Comparison of ENCODE assay signal across 8 cellular contexts in the genomic region with DNA sequence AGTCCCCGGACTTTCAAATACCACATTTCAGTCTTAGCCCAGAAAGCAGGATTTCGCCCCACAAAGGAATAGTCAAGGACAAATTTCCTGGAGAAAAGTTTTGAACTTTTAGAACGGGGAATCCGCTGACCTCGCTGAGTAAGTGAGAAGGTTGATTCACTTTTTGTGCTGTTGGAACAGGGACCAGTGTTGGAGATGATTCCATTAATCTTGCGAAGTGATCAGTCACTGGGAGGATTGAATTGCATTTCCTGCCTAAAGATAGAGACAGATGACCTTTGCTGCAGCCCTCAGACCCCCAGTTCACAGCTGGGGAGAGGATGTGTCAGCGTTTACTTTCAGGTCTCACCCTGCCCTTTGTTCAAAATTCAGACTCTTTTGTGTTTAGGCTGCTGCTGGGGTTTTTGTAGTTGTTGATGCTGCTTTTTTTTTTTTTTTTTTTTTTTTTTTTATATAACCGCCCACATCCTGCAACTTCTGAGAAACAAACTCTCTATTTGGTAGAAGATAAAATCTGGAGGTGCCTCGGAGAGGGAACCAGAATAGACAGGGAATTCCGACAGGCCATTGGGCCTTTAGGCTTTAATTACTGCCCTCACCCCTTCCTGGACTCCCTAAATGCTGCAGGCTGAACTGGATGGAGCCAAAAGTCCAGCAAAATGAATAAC. TPM values are rescaled to one million over a fixed set of nuclear protein-coding genes. Genes with fewer than 3 reads are reported as not detected.
DNase-seq lines count a peak whose midpoint lies in the region; ATAC-seq, FAIRE-seq and TF ChIP-seq lines count a peak whose summit lies in the region.

No MANE protein-coding gene starts in this region.

- H3K36me3 Mint-ChIP-seq in stimulated activated memory B cell treated with anti-CD40 and anti-IgM and Interleukin-4, amounts not matched to agents 10 μg/mL and 1 μg/mL and 100 μg/mL, for 72 hours: no peaks in the 10 kb centered on the region

- peak overlapping the region; percentile 30 for H3K9ac ChIP-seq in ES-I3 (ENCODE audit: low read depth, low read length)
- peak overlapping the region; percentile 42 to 57; a peak in 3 of 4 replicates for H3K9ac ChIP-seq in K562 (ENCODE audit: insufficient read depth in 1 of 2, low read depth in 2 of 2, low read length in 2 of 2)
- H3K9ac ChIP-seq in PC-3 (ENCODE audit: low read length): no peak overlapping the region

- peak overlapping the region; percentile 78 for H2AFZ ChIP-seq in K562 (ENCODE audit: low read depth, low read length)
- no peak overlapping the region for H2AFZ ChIP-seq in PC-3 (ENCODE audit: low read length)

- in situ Hi-C loops in K562 (cut with MboI): no loop called here

- H3K4me3 ChIP-seq in K562: no peak overlapping the region
- peak overlapping the region in 1 of 3 donors; percentile 42 for H3K4me3 ChIP-seq in right lobe of liver
- H3K4me3 ChIP-seq in PC-3 (ENCODE audit: low read length): no peak overlapping the region

- H3K79me2 ChIP-seq in K562 (ENCODE audit: control insufficient read depth, insufficient read depth, low read length): no peaks in the 10 kb centered on the region
- no peaks in the 10 kb centered on the region for H3K79me2 ChIP-seq in PC-3 (ENCODE audit: low read length)

- TF ChIP-seq POLR2A in K562 (conservative IDR thresholded peaks at IDR 0.05) (no peak), right lobe of liver (IDR thresholded peaks at IDR 0.05) (no peak)

- H3K27me3 ChIP-seq in K562 (ENCODE audit: control insufficient read depth in 2 of 2, insufficient read depth in 2 of 2, low read length in 2 of 2) (no peaks in the 10 kb centered on the region), right lobe of liver (no peaks in the 10 kb centered on the region), PC-3 (ENCODE audit: low read length) (no peaks in the 10 kb centered on the region)

- H3F3A ChIP-seq in PC-3 (ENCODE audit: low read length, unreplicated experiment): no peaks in the 10 kb centered on the region

- H3K27me3 Mint-ChIP-seq in stimulated activated memory B cell treated with anti-CD40 and anti-IgM and Interleukin-4, amounts not matched to agents 10 μg/mL and 1 μg/mL and 100 μg/mL, for 72 hours: no peaks in the 10 kb centered on the region

- peaks cover 31% of the 10 kb centered on the region for H3K4me1 Mint-ChIP-seq in stimulated activated memory B cell treated with anti-CD40 and anti-IgM and Interleukin-4, amounts not matched to agents 10 μg/mL and 1 μg/mL and 100 μg/mL, for 72 hours

- H3K9me1 ChIP-seq in K562 (ENCODE audit: control insufficient read depth, insufficient read depth, low read length): no peaks in the 10 kb centered on the region

- H3K4me2 ChIP-seq in K562 (ENCODE audit: insufficient read depth, low read length): peak overlapping the region; percentile 66
- H3K4me2 ChIP-seq in PC-3 (ENCODE audit: low read length): no peak overlapping the region

- TF ChIP-seq CTCF in K562 (IDR thresholded peaks at IDR 0.05 in 2 of 3, conservative IDR thresholded peaks at IDR 0.05 in 1 of 3; ENCODE audit: insufficient read depth in 2 of 3, low read depth in 1 of 3, low read length in 3 of 3) (no peak), right lobe of liver (IDR thresholded peaks at IDR 0.05) (no peak), PC-3 (conservative IDR thresholded peaks at IDR 0.05; ENCODE audit: low read depth, low read length) (no peak)

- H3K9me3 ChIP-seq in ES-I3 (ENCODE audit: control insufficient read depth, insufficient read depth, low read length): no peaks in the 10 kb centered on the region
- H3K9me3 ChIP-seq in K562 (replicated peaks; ENCODE audit: control insufficient read depth, insufficient read depth, low read depth, low read length): no peaks in the 10 kb centered on the region
- no peaks in the 10 kb centered on the region for H3K9me3 ChIP-seq in right lobe of liver
- no peaks in the 10 kb centered on the region for H3K9me3 ChIP-seq in PC-3 (ENCODE audit: low read length)

- ATAC-seq in HG02763 (IDR thresholded peaks at IDR 0.05; ENCODE audit: unreplicated experiment) (peak; percentile 39), K562 (peak; percentile 49), right lobe of liver (peak; percentile 35 to 48 (median 45)), PC-3 (no peak)
- ATAC-seq in stimulated activated memory B cell treated with anti-CD40 and anti-IgM and Interleukin-4, amounts not matched to agents 10 μg/mL and 1 μg/mL and 100 μg/mL, for 72 hours: peak; percentile 92

- H3K36me3 ChIP-seq in ES-I3 (ENCODE audit: insufficient read depth, low read length) (no peaks in the 10 kb centered on the region; the same call in none of the 2 replicates), K562 (ENCODE audit: control insufficient read depth, insufficient read depth, low read length) (no peaks in the 10 kb centered on the region), right lobe of liver (no peaks in the 10 kb centered on the region), PC-3 (ENCODE audit: low read depth, low read length) (no peaks in the 10 kb centered on the region)

- CTCF ChIA-PET in K562 (lab: Yijun Ruan, JAX; ENCODE audit: low intra/inter-chr PET ratio): interaction anchor here (0.6 kb wide), 1 partner anchor 67 kb away, joined by 6 read pairs; no protein-coding TSS in a partner anchor
- CTCF ChIA-PET in PC-3 (lab: Charles Lee): no interaction called here

- H4K20me1 ChIP-seq in K562 (replicated peaks; ENCODE audit: control insufficient read depth, insufficient read depth, low read length) (no peaks in the 10 kb centered on the region), PC-3 (ENCODE audit: low read length) (no peaks in the 10 kb centered on the region)

- DNase-seq in T-helper 2 cell (peak in 4 of 5 experiments; percentile 32 to 91 (median 62)), K562 (ENCODE audit: extremely low read depth in 1 of 4, low spot score in 3 of 4) (peak in 1 of 4 experiments; percentile 47), right lobe of liver (no peak), PC-3 (no peak), NOMO-1 (lab: John Stamatoyannopoulos, UW; ENCODE audit: unreplicated experiment in 2 of 2) (no peak)

- TF ChIP-seq RAD21 in K562 (CRISPR knock-in tag; conservative IDR thresholded peaks at IDR 0.05 in 1 of 2, IDR thresholded peaks at IDR 0.05 in 1 of 2): no peak

- H3K9me3 Mint-ChIP-seq in stimulated activated memory B cell treated with anti-CD40 and anti-IgM and Interleukin-4, amounts not matched to agents 10 μg/mL and 1 μg/mL and 100 μg/mL, for 72 hours: no peaks in the 10 kb centered on the region

- H3K4me1 ChIP-seq in ES-I3 (ENCODE audit: insufficient read depth, low read length): peaks cover 6% of the 10 kb centered on the region; the same call in 1 of the 2 replicates
- peaks cover 3 to 11% of the 10 kb centered on the region in 2 experiments; a peak in 4 of 5 replicates for H3K4me1 ChIP-seq in K562 (replicated peaks in 1 of 2; ENCODE audit: control insufficient read depth in 2 of 2, insufficient read depth in 2 of 2, low read length in 2 of 2)
- H3K4me1 ChIP-seq in right lobe of liver: no peaks in the 10 kb centered on the region
- H3K4me1 ChIP-seq in PC-3 (ENCODE audit: insufficient read depth, low read length): no peaks in the 10 kb centered on the region

- peak overlapping the region; percentile 96 for H3K27ac Mint-ChIP-seq in stimulated activated memory B cell treated with anti-CD40 and anti-IgM and Interleukin-4, amounts not matched to agents 10 μg/mL and 1 μg/mL and 100 μg/mL, for 72 hours

- POLR2A ChIA-PET in K562 (lab: Yijun Ruan, JAX): no interaction called here
- POLR2A ChIA-PET in PC-3 (lab: Charles Lee; ENCODE audit: unreplicated experiment): no interaction called here

- no peak for TF ChIP-seq EP300 in K562 (IDR thresholded peaks at IDR 0.05; ENCODE audit: low read length)

- H3K4me3 Mint-ChIP-seq in stimulated activated memory B cell treated with anti-CD40 and anti-IgM and Interleukin-4, amounts not matched to agents 10 μg/mL and 1 μg/mL and 100 μg/mL, for 72 hours: peak overlapping the region; percentile 71

- H3K27ac ChIP-seq in K562 (ENCODE audit: extremely low read depth, low read depth, low read length) (peak overlapping the region; percentile 65), right lobe of liver (peak overlapping the region in 2 of 3 donors; percentile 37 to 58), PC-3 (ENCODE audit: low read length) (no peak overlapping the region)

- 11% methylated on average over 9 of the region's 10 CpGs for WGBS in K562 (ENCODE audit: insufficient coverage, low coverage, missing lambda C conversion rate)
- WGBS in right lobe of liver (ENCODE audit: insufficient coverage, low coverage, low lambda C conversion rate, missing lambda C conversion rate): 26% methylated on average over 10 of the region's 10 CpGs

- intact Hi-C loops in K562 (cut with micrococcal nuclease) (no loop called here), right lobe of liver (cut with DNase I) (no loop called here), PC-3 (cut with micrococcal nuclease) (no loop called here)

- no peak for FAIRE-seq in K562 (lab: Jason Lieb, UNC)

- BruUV-seq in K562 (replicated peaks; lab: Mats Ljungman, UMichigan): no TSS peak
- no TSS peak for BruUV-seq in PC-3 (replicated peaks; lab: Mats Ljungman, UMichigan)

- no peaks in the 10 kb centered on the region for H3K9me2 ChIP-seq in PC-3 (replicated peaks; ENCODE audit: low read length)

RNA-seq across cellular contexts. Expression of a gene that starts 9.8 kb away (rescaled TPM):
- total RNA-seq in K562 (2011; cell fraction: chromatin; rRNA removed; ENCODE audit: low replicate concordance): 59.2 and 97.9 TPM in 2 replicates
- 48.7 and 51.7 TPM in 2 replicates for total RNA-seq in K562 (2011; cell fraction: nucleolus; rRNA removed)
- total RNA-seq in K562 (2011; cell fraction: nucleoplasm; rRNA removed): 38.8 and 40.4 TPM in 2 replicates
- total RNA-seq in K562 (2014; rRNA removed): 29.3 and 37.4 TPM in 2 replicates
- 19.9 and 20.7 TPM in 2 replicates for total RNA-seq in K562 (2014; rRNA removed; fragmentation: Illumina TruSeq; extraction: Trizol)
- 22.5 and 23.0 TPM in 2 replicates for total RNA-seq in K562 (2015; rRNA removed; fragmentation: Illumina TruSeq; extraction: Trizol)
- 46.8 and 50.5 TPM in 2 replicates for total RNA-seq in K562 (2021)
- polyA plus RNA-seq in K562 (2011; rRNA removed): 17.8 and 29.3 TPM in 2 replicates
- polyA plus RNA-seq in K562 (2011; cell fraction: cytosol; rRNA removed): 17.5 and 31.8 TPM in 2 replicates
- 86.1 and 88.9 TPM in 2 replicates for polyA plus RNA-seq in K562 (2011; cell fraction: nucleus; rRNA removed)
- polyA plus RNA-seq in K562 (2012): 41.7 and 43.1 TPM in 2 replicates
- polyA plus RNA-seq in K562 (2014; fragmentation: Illumina TruSeq; extraction: Trizol): 29.2 and 41.2 TPM in 2 replicates
- 1 to 10 TPM; 7.4 to 9.1 TPM for polyA plus RNA-seq in K562 (2014; fragmentation: Nextera tagmentation; extraction: Ambion mirVana)
- polyA plus RNA-seq in K562 (2014; rRNA removed): 29.4 and 33.6 TPM in 2 replicates
- 24.6 and 35.2 TPM in 2 replicates for polyA minus RNA-seq in K562 (2011; rRNA and poly(A)+ RNA removed)
- polyA minus RNA-seq in K562 (2011; cell fraction: cytosol; rRNA and poly(A)+ RNA removed): 19.4 and 32.6 TPM in 2 replicates
- polyA minus RNA-seq in K562 (2011; cell fraction: nucleus; rRNA and poly(A)+ RNA removed): 17.5 and 27.2 TPM in 2 replicates
- total RNA-seq in right lobe of liver: 10 to 100 TPM in 2 of 6 experiments, 1 to 10 TPM in 4; 4.8 to 22.8 (median 9.8) TPM
- total RNA-seq in PC-3 (2014; rRNA removed): 52.5 and 72.3 TPM in 2 replicates

RNA-seq across cellular contexts. Expression of a gene that starts 35.7 kb away (rescaled TPM):
- total RNA-seq in K562 (2011; cell fraction: chromatin; rRNA removed; ENCODE audit: low replicate concordance): 8.2 and 28.4 TPM in 2 replicates
- total RNA-seq in K562 (2011; cell fraction: nucleolus; rRNA removed): 44.5 and 57.0 TPM in 2 replicates
- total RNA-seq in K562 (2011; cell fraction: nucleoplasm; rRNA removed): 25.6 and 29.5 TPM in 2 replicates
- 9.8 and 13.2 TPM in 2 replicates for total RNA-seq in K562 (2014; rRNA removed)
- total RNA-seq in K562 (2014; rRNA removed; fragmentation: Illumina TruSeq; extraction: Trizol): 2.2 and 2.6 TPM in 2 replicates
- 9.3 and 9.4 TPM in 2 replicates for total RNA-seq in K562 (2015; rRNA removed; fragmentation: Illumina TruSeq; extraction: Trizol)
- total RNA-seq in K562 (2021): 23.8 and 24.4 TPM in 2 replicates
- polyA plus RNA-seq in K562 (2011; rRNA removed): 9.3 and 15.7 TPM in 2 replicates
- 18.2 and 58.0 TPM in 2 replicates for polyA plus RNA-seq in K562 (2011; cell fraction: cytosol; rRNA removed)
- 9.6 and 14.9 TPM in 2 replicates for polyA plus RNA-seq in K562 (2011; cell fraction: nucleus; rRNA removed)
- polyA plus RNA-seq in K562 (2012): 25.0 and 36.1 TPM in 2 replicates
- 5.5 and 16.0 TPM in 2 replicates for polyA plus RNA-seq in K562 (2014; fragmentation: Illumina TruSeq; extraction: Trizol)
- 1 to 10 TPM; 2.9 to 3.7 TPM for polyA plus RNA-seq in K562 (2014; fragmentation: Nextera tagmentation; extraction: Ambion mirVana)
- polyA plus RNA-seq in K562 (2014; rRNA removed): 18.1 and 26.9 TPM in 2 replicates
- 5.4 and 7.7 TPM in 2 replicates for polyA minus RNA-seq in K562 (2011; rRNA and poly(A)+ RNA removed)
- polyA minus RNA-seq in K562 (2011; cell fraction: cytosol; rRNA and poly(A)+ RNA removed): 29.4 and 32.0 TPM in 2 replicates
- 7.9 and 9.3 TPM in 2 replicates for polyA minus RNA-seq in K562 (2011; cell fraction: nucleus; rRNA and poly(A)+ RNA removed)
- total RNA-seq in right lobe of liver: 10 to 100 TPM in 2 of 6 experiments, 1 to 10 TPM in 4; 6.9 to 14.4 (median 9.0) TPM
- 31.4 and 35.0 TPM in 2 replicates for total RNA-seq in PC-3 (2014; rRNA removed)

Comparison
In these comparisons a context has a peak if more than half of its experiments do, and no peak if none do; other contexts are left out.
1. DNase-seq: peak in T-helper 2 cell (4 of 5); none in right lobe of liver (0 of 3), PC-3 (single experiment) and NOMO-1 (0 of 2).